17 cellular contexts compared by ENCODE assay signal in the genomic region with DNA sequence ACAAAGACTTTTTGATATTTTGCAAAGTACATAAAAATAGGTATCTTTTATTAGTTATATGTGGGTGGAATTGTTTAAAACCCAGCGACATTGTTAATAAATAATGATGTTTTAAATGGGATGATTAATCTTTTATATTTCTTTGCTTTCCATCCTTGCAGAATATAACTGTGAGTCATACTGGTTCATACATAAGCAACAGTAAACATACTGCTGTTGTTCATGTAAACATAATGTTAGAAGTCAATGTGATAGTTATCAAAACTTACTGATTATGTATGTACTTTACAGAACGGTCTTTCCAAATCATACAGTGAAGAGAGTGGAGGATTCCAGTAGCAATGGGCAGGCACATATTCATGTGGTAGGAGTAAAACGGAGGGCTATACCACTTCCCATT.
DNase-seq lines count a peak whose midpoint lies in the region; ATAC-seq, FAIRE-seq and TF ChIP-seq lines count a peak whose summit lies in the region.
"Had no signal": no experiment of that assay in that cellular context is flagged by ENCODE, and none has a peak within 500 bp of the region (broad histone marks: within the 10 kb centered on the region; RNA-seq: fewer than 3 reads in every experiment).

No MANE protein-coding gene starts in this region.

- no peak for TF ChIP-seq POLR2A in endothelial cell of umbilical vein (IDR thresholded peaks at IDR 0.05; ENCODE audit: low read depth, low read length)

- no peak overlapping the region for H3K27ac Mint-ChIP-seq in activated naive CD4-positive, alpha-beta T cell treated with anti-CD3 and anti-CD28 coated beads, Interleukin-2, amount 50 U/mL, for 72 hours
- H3K27ac Mint-ChIP-seq: CD14-positive monocyte; CD4-positive, alpha-beta memory T cell; H9 had no signal

- dilution Hi-C loops in endothelial cell of umbilical vein (cut with MboI; ENCODE audit: extremely low pct_ligation_motif_present, low sequenced_read_pairs), result no loop called here

- H3K36me3 Mint-ChIP-seq in activated naive CD4-positive, alpha-beta T cell treated with anti-CD3 and anti-CD28 coated beads, Interleukin-2, amount 50 U/mL, for 72 hours, result peaks cover 29% of the 10 kb centered on the region in 2 donors

- no peak overlapping the region for H3K9ac ChIP-seq in endothelial cell of umbilical vein (replicated peaks; ENCODE audit: extremely low read depth, insufficient read depth, low read length)
- no peak overlapping the region for H3K9ac ChIP-seq in kidney (ENCODE audit: low read length in 2 of 2)
- H3K9ac ChIP-seq: BLaER1 had no signal

- no TSS peak for BruUV-seq in endothelial cell of umbilical vein (replicated peaks; lab: Mats Ljungman, UMichigan)

- TF ChIP-seq CTCF in 22Rv1 (IDR thresholded peaks at IDR 0.05) (no peak), LNCaP clone FGC (IDR thresholded peaks at IDR 0.05; ENCODE audit: control insufficient read depth, extremely low read depth, insufficient read depth) (no peak), endothelial cell of umbilical vein (IDR thresholded peaks at IDR 0.05; ENCODE audit: extremely low read depth in 1 of 2, insufficient read depth in 1 of 2, low read depth in 1 of 2, low read length in 2 of 2) (no peak), kidney (IDR thresholded peaks at IDR 0.05; ENCODE audit: borderline replicate concordance, extremely low read depth, insufficient read depth) (no peak)

- H3K4me1 ChIP-seq in endothelial cell of umbilical vein (ENCODE audit: control insufficient read depth, extremely low read depth, insufficient read depth, low read length) (no peaks in the 10 kb centered on the region), kidney (ENCODE audit: control insufficient read depth in 1 of 2, insufficient read depth in 1 of 2, low read depth in 1 of 2, low read length in 2 of 2) (no peaks in the 10 kb centered on the region)
- H3K4me1 ChIP-seq: BLaER1 had no signal

- no peak for ATAC-seq in HG02678 (IDR thresholded peaks at IDR 0.05; ENCODE audit: unreplicated experiment)
- no peak for ATAC-seq in activated naive CD4-positive, alpha-beta T cell treated with anti-CD3 and anti-CD28 coated beads, Interleukin-2, amount 50 U/mL, for 72 hours
- no peak for ATAC-seq in HG03108 (IDR thresholded peaks at IDR 0.05; ENCODE audit: unreplicated experiment)
- ATAC-seq: GM12878 had no signal

- CTCF ChIA-PET in endothelial cell of umbilical vein (lab: Charles Lee), result no interaction called here

- no peaks in the 10 kb centered on the region for H3K79me2 ChIP-seq in endothelial cell of umbilical vein (ENCODE audit: control insufficient read depth, insufficient read depth, low read length)

- no peaks in the 10 kb centered on the region for H3K9me1 ChIP-seq in endothelial cell of umbilical vein (replicated peaks; ENCODE audit: control insufficient read depth, extremely low read depth, insufficient read depth, low read length)

- H3K9me3 ChIP-seq in endothelial cell of umbilical vein (replicated peaks; ENCODE audit: control insufficient read depth, insufficient read depth, low read length), result no peaks in the 10 kb centered on the region
- H3K9me3 ChIP-seq in kidney (ENCODE audit: control insufficient read depth in 1 of 2, low read length in 2 of 2), result no peaks in the 10 kb centered on the region
- H3K9me3 ChIP-seq: BLaER1 had no signal

- H2AFZ ChIP-seq in endothelial cell of umbilical vein (ENCODE audit: low read depth, low read length), result no peak overlapping the region

- FAIRE-seq in endothelial cell of umbilical vein (lab: Jason Lieb, UNC), result no peak
- peak; percentile 79 for FAIRE-seq in kidney (lab: Jason Lieb, UNC)
- FAIRE-seq: GM12878, GM19239, H1 had no signal

- no peak overlapping the region for H3K4me3 ChIP-seq in LNCaP clone FGC (ENCODE audit: low read depth, low read length)
- no peak overlapping the region for H3K4me3 ChIP-seq in endothelial cell of umbilical vein (replicated peaks in 1 of 3; ENCODE audit: insufficient read depth in 1 of 3, low read depth in 1 of 3, low read length in 3 of 3)
- no peak overlapping the region for H3K4me3 ChIP-seq in kidney (ENCODE audit: low read length in 2 of 2)
- H3K4me3 ChIP-seq: BLaER1, GM12878 had no signal

- DNase-seq in LNCaP clone FGC (ENCODE audit: low read depth) (peak; percentile 58), endothelial cell of umbilical vein (ENCODE audit: low read depth, low spot score) (no peak), kidney (no peak)
- no peak for DNase-seq in activated naive CD4-positive, alpha-beta T cell treated with anti-CD3 and anti-CD28 coated beads, Interleukin-2, amount 50 U/mL, for 72 hours (ENCODE audit: low spot score in 2 of 2)
- DNase-seq: 8988T; CD4-positive, alpha-beta memory T cell; DMS79 treated with DMSO at 0.1 percent for 48 hours; H9 had no signal

- peak overlapping the region; percentile 31 for H3K27ac ChIP-seq in 22Rv1
- H3K27ac ChIP-seq in endothelial cell of umbilical vein (ENCODE audit: insufficient read depth, low read depth, low read length), result no peak overlapping the region
- no peak overlapping the region for H3K27ac ChIP-seq in kidney (ENCODE audit: low read depth in 2 of 2, low read length in 2 of 2)
- H3K27ac ChIP-seq: BLaER1, HL-60 had no signal

- intact Hi-C loops in endothelial cell of umbilical vein (cut with micrococcal nuclease), result no loop called here
- intact Hi-C loops in kidney (cut with DNase I), result no loop called here

- H4K20me1 ChIP-seq in endothelial cell of umbilical vein (replicated peaks; ENCODE audit: control insufficient read depth, extremely low read depth, insufficient read depth, low read length), result no peaks in the 10 kb centered on the region

- H3K27me3 ChIP-seq in endothelial cell of umbilical vein (ENCODE audit: control insufficient read depth in 2 of 2, insufficient read depth in 2 of 2, low read length in 2 of 2), result no peaks in the 10 kb centered on the region
- H3K27me3 ChIP-seq: BLaER1 had no signal

- peaks cover 14 to 19% of the 10 kb centered on the region in 2 experiments for H3K36me3 ChIP-seq in endothelial cell of umbilical vein (ENCODE audit: control insufficient read depth in 2 of 2, extremely low read depth in 1 of 2, insufficient read depth in 2 of 2, low read length in 2 of 2)
- H3K36me3 ChIP-seq in kidney (ENCODE audit: control insufficient read depth in 1 of 2, insufficient read depth in 2 of 2, low read length in 2 of 2), result peaks cover 28 to 35% of the 10 kb centered on the region in 2 donors

- POLR2A ChIA-PET in endothelial cell of umbilical vein (lab: Charles Lee), result no interaction called here

- H3K4me2 ChIP-seq in endothelial cell of umbilical vein (ENCODE audit: insufficient read depth, low read length), result no peak overlapping the region
- H3K4me2 ChIP-seq: BLaER1 had no signal

- no peaks in the 10 kb centered on the region for H3K9me3 Mint-ChIP-seq in activated naive CD4-positive, alpha-beta T cell treated with anti-CD3 and anti-CD28 coated beads, Interleukin-2, amount 50 U/mL, for 72 hours
- H3K9me3 Mint-ChIP-seq: CD14-positive monocyte; CD4-positive, alpha-beta memory T cell; H9 had no signal

TF ChIP-seq in endothelial cell of umbilical vein, 7 proteins besides CTCF, POLR2A, EP300 and RAD21:
- TF ChIP-seq POLR2AphosphoS5 (IDR thresholded peaks at IDR 0.05; ENCODE audit: insufficient read depth, low read depth, low read length) (no peak), MYC (IDR thresholded peaks at IDR 0.05; ENCODE audit: low read depth, low read length) (no peak), FOS (IDR thresholded peaks at IDR 0.05; ENCODE audit: borderline replicate concordance, insufficient read depth, low read length) (no peak), JUN (IDR thresholded peaks at IDR 0.05; ENCODE audit: borderline replicate concordance, insufficient read depth, insufficient read length, low read depth) (peak; percentile 8)
- TF ChIP-seq, protein P1, sequence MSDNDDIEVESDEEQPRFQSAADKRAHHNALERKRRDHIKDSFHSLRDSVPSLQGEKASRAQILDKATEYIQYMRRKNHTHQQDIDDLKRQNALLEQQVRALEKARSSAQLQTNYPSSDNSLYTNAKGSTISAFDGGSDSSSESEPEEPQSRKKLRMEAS (IDR thresholded peaks at IDR 0.05; ENCODE audit: insufficient read depth, insufficient read length), result no peak
